1 cellular context compared by ENCODE assay signal in the genomic region with DNA sequence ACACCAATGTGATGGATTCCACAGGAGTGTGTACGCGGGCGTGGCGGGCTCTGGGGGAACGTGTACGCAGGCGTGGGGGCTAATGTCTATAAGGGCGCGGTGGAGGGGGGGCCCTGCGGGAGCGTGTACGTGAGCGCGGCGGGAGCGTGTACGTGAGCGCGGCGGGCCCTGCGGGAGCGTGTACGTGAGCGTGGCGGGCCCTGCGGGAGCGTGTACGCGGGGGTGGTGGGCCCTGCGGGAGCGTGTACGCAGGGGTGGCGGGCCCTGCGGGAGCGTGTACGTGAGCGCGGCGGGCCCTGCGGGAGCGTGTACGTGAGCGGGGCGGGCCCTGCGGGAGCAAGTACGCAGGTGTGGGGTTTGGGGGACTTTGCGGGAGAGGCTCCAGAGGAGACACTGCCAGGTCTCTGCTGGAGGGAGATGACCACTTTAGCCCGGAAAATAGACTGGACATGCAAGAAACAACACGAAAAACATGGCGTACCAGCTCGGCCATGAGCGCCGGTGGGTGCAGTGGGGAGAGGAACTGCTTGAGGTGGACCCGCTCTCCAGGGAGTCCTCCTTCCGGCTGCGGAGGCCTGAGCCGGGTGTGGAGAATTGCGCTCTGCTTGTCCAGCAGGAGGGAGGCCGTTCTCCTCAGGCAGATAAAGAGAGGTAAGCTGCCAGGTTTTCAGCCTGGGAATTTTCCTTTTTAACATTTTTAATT.
TF ChIP-seq lines count a peak whose summit lies in the region.

No MANE protein-coding gene starts in this region.

TF ChIP-seq in K562, 482 proteins besides CTCF, POLR2A, EP300 and RAD21 (continued from another document and continues in another):
- TF ChIP-seq SMAD1 (IDR thresholded peaks at IDR 0.05; ENCODE audit: low read depth, low read length, partially characterized antibody) (no peak), FIP1L1 (IDR thresholded peaks at IDR 0.05; ENCODE audit: low read depth, low read length, poor library complexity, severe bottlenecking) (no peak), GTF2F1 (IDR thresholded peaks at IDR 0.05; ENCODE audit: low read depth, low read length) (no peak), ZNF717 (CRISPR knock-in tag; IDR thresholded peaks at IDR 0.05) (no peak), MAFG (tag; conservative IDR thresholded peaks at IDR 0.05) (no peak), SNIP1 (IDR thresholded peaks at IDR 0.05; ENCODE audit: low read depth) (no peak), HES1 (IDR thresholded peaks at IDR 0.05; ENCODE audit: low read depth) (no peak), POLR2AphosphoS2 (IDR thresholded peaks at IDR 0.05; ENCODE audit: low read length) (no peak), ZNF512 (tag; IDR thresholded peaks at IDR 0.05) (no peak), ZFP30 (CRISPR knock-in tag; IDR thresholded peaks at IDR 0.05; ENCODE audit: borderline replicate concordance) (no peak), ZNF41 (CRISPR knock-in tag; conservative IDR thresholded peaks at IDR 0.05) (no peak), SFPQ (IDR thresholded peaks at IDR 0.05; ENCODE audit: low read depth, low read length) (no peak), NR3C1 (CRISPR knock-in tag; IDR thresholded peaks at IDR 0.05) (no peak), VEZF1 (CRISPR knock-in tag; IDR thresholded peaks at IDR 0.05) (peak; percentile 94), MCM3 (IDR thresholded peaks at IDR 0.05) (no peak), ZNF785 (CRISPR knock-in tag; IDR thresholded peaks at IDR 0.05) (no peak), ZBTB40 (IDR thresholded peaks at IDR 0.05) (0 out of 2 replicates have a peak, but pooled peaks have one; percentile 28), ZBTB40 (CRISPR knock-in tag; IDR thresholded peaks at IDR 0.05) (no peak), TCF3 (CRISPR knock-in tag; IDR thresholded peaks at IDR 0.05) (no peak), DDX20 (tag; IDR thresholded peaks at IDR 0.05; ENCODE audit: low read depth) (no peak), EHMT2 (IDR thresholded peaks at IDR 0.05) (no peak), PHB2 (IDR thresholded peaks at IDR 0.05; ENCODE audit: low read depth) (no peak), MXI1 (IDR thresholded peaks at IDR 0.05; ENCODE audit: low read depth, low read length) (no peak), CUX1 (CRISPR knock-in tag; IDR thresholded peaks at IDR 0.05) (0 out of 2 replicates have a peak, but pooled peaks have one; percentile 31)
- TF ChIP-seq, protein P1, sequence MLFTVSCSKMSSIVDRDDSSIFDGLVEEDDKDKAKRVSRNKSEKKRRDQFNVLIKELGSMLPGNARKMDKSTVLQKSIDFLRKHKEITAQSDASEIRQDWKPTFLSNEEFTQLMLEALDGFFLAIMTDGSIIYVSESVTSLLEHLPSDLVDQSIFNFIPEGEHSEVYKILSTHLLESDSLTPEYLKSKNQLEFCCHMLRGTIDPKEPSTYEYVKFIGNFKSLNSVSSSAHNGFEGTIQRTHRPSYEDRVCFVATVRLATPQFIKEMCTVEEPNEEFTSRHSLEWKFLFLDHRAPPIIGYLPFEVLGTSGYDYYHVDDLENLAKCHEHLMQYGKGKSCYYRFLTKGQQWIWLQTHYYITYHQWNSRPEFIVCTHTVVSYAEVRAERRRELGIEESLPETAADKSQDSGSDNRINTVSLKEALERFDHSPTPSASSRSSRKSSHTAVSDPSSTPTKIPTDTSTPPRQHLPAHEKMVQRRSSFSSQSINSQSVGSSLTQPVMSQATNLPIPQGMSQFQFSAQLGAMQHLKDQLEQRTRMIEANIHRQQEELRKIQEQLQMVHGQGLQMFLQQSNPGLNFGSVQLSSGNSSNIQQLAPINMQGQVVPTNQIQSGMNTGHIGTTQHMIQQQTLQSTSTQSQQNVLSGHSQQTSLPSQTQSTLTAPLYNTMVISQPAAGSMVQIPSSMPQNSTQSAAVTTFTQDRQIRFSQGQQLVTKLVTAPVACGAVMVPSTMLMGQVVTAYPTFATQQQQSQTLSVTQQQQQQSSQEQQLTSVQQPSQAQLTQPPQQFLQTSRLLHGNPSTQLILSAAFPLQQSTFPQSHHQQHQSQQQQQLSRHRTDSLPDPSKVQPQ (CRISPR knock-in tag; IDR thresholded peaks at IDR 0.05; ENCODE audit: borderline replicate concordance) = no peak
- TF ChIP-seq, protein P2, sequence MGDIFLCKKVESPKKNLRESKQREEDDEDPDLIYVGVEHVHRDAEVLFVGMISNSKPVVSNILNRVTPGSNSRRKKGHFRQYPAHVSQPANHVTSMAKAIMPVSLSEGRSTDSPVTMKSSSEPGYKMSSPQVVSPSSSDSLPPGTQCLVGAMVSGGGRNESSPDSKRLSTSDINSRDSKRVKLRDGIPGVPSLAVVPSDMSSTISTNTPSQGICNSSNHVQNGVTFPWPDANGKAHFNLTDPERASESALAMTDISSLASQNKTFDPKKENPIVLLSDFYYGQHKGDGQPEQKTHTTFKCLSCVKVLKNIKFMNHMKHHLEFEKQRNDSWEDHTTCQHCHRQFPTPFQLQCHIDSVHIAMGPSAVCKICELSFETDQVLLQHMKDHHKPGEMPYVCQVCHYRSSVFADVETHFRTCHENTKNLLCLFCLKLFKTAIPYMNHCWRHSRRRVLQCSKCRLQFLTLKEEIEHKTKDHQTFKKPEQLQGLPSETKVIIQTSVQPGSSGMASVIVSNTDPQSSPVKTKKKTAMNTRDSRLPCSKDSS (IDR thresholded peaks at IDR 0.05; ENCODE audit: low read depth, partially characterized antibody) = no peak
